8 cellular contexts compared by ENCODE assay signal in genomic region chr16:52633230-52633629, GRCh38.
"Had no signal": no experiment of that assay in that cellular context is flagged by ENCODE, and none has a peak within 500 bp of the region (broad histone marks: within the 10 kb centered on the region; RNA-seq: fewer than 3 reads in every experiment).

No MANE protein-coding gene starts in this region.

- H3K4me3 ChIP-seq: K562 had no signal

- H3K9ac ChIP-seq: KMS-11 had no signal

- H3K27me3 Mint-ChIP-seq: IgD-negative memory B cell had no signal

- H3K27ac ChIP-seq: HL-60, KMS-11 had no signal

- DNase-seq: IMR-90, KBM-7, KG1 had no signal

- FAIRE-seq: HTR-8/SVneo, K562 had no signal

- H3K4me1 Mint-ChIP-seq: IgD-negative memory B cell had no signal

- H3K4me2 ChIP-seq: KMS-11 had no signal

- H3K4me3 Mint-ChIP-seq: IgD-negative memory B cell had no signal

- ATAC-seq: K562 had no signal

- H3K27ac Mint-ChIP-seq: IgD-negative memory B cell had no signal
